In genomic region chr16:74862743-74863244, GRCh38 we compare ENCODE assay signal across 1 cellular context.
TF ChIP-seq lines count a peak whose summit lies in the region.

No MANE protein-coding gene starts in this region.

TF ChIP-seq in HepG2, 621 proteins besides CTCF, POLR2A, EP300 and RAD21 (continued from another document):
- TF ChIP-seq ZNF75D (CRISPR knock-in tag; IDR thresholded peaks at IDR 0.05; ENCODE audit: borderline replicate concordance) = no peak
- TF ChIP-seq ZNF589 (CRISPR knock-in tag; conservative IDR thresholded peaks at IDR 0.05) = no peak
- no peak for TF ChIP-seq NCOA1 (CRISPR knock-in tag; IDR thresholded peaks at IDR 0.05)
- TF ChIP-seq, protein P1, sequence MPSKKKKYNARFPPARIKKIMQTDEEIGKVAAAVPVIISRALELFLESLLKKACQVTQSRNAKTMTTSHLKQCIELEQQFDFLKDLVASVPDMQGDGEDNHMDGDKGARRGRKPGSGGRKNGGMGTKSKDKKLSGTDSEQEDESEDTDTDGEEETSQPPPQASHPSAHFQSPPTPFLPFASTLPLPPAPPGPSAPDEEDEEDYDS (CRISPR knock-in tag; IDR thresholded peaks at IDR 0.05) = no peak
- TF ChIP-seq, protein P2, sequence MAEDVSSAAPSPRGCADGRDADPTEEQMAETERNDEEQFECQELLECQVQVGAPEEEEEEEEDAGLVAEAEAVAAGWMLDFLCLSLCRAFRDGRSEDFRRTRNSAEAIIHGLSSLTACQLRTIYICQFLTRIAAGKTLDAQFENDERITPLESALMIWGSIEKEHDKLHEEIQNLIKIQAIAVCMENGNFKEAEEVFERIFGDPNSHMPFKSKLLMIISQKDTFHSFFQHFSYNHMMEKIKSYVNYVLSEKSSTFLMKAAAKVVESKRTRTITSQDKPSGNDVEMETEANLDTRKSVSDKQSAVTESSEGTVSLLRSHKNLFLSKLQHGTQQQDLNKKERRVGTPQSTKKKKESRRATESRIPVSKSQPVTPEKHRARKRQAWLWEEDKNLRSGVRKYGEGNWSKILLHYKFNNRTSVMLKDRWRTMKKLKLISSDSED (CRISPR knock-in tag; IDR thresholded peaks at IDR 0.05) = no peak
- no peak for TF ChIP-seq ZNF556 (CRISPR knock-in tag; IDR thresholded peaks at IDR 0.05; ENCODE audit: borderline replicate concordance)
- TF ChIP-seq ASH2L (IDR thresholded peaks at IDR 0.05; ENCODE audit: insufficient read length, low read depth, low read length) = no peak
- no peak for TF ChIP-seq RARG (CRISPR knock-in tag; IDR thresholded peaks at IDR 0.05; ENCODE audit: low read depth)
- TF ChIP-seq ZNF660 (CRISPR knock-in tag; IDR thresholded peaks at IDR 0.05; ENCODE audit: borderline replicate concordance, low read depth) = no peak
- TF ChIP-seq RFXANK (CRISPR knock-in tag; IDR thresholded peaks at IDR 0.05) = no peak
- TF ChIP-seq, protein P3, sequence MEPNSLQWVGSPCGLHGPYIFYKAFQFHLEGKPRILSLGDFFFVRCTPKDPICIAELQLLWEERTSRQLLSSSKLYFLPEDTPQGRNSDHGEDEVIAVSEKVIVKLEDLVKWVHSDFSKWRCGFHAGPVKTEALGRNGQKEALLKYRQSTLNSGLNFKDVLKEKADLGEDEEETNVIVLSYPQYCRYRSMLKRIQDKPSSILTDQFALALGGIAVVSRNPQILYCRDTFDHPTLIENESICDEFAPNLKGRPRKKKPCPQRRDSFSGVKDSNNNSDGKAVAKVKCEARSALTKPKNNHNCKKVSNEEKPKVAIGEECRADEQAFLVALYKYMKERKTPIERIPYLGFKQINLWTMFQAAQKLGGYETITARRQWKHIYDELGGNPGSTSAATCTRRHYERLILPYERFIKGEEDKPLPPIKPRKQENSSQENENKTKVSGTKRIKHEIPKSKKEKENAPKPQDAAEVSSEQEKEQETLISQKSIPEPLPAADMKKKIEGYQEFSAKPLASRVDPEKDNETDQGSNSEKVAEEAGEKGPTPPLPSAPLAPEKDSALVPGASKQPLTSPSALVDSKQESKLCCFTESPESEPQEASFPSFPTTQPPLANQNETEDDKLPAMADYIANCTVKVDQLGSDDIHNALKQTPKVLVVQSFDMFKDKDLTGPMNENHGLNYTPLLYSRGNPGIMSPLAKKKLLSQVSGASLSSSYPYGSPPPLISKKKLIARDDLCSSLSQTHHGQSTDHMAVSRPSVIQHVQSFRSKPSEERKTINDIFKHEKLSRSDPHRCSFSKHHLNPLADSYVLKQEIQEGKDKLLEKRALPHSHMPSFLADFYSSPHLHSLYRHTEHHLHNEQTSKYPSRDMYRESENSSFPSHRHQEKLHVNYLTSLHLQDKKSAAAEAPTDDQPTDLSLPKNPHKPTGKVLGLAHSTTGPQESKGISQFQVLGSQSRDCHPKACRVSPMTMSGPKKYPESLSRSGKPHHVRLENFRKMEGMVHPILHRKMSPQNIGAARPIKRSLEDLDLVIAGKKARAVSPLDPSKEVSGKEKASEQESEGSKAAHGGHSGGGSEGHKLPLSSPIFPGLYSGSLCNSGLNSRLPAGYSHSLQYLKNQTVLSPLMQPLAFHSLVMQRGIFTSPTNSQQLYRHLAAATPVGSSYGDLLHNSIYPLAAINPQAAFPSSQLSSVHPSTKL (CRISPR knock-in tag; IDR thresholded peaks at IDR 0.05) = peak; percentile 20; the same call in 1 of the 2 replicates
- no peak for TF ChIP-seq PLRG1 (conservative IDR thresholded peaks at IDR 0.05)
- no peak for TF ChIP-seq HNRNPK (IDR thresholded peaks at IDR 0.05; ENCODE audit: low read depth, low read length, poor library complexity, severe bottlenecking)
- TF ChIP-seq ZNF577 (CRISPR knock-in tag; IDR thresholded peaks at IDR 0.05; ENCODE audit: borderline replicate concordance, low read depth) = no peak
- no peak for TF ChIP-seq SSRP1 (CRISPR knock-in tag; IDR thresholded peaks at IDR 0.05)
- no peak for TF ChIP-seq ZNF496 (CRISPR knock-in tag; IDR thresholded peaks at IDR 0.05; ENCODE audit: insufficient replicate concordance)
- no peak for TF ChIP-seq ZNF7 (CRISPR knock-in tag; IDR thresholded peaks at IDR 0.05)
- no peak for TF ChIP-seq ZMYM4 (CRISPR knock-in tag; IDR thresholded peaks at IDR 0.05)
- TF ChIP-seq ZNF354B (CRISPR knock-in tag; IDR thresholded peaks at IDR 0.05) = no peak
- TF ChIP-seq ELF3 (CRISPR knock-in tag; IDR thresholded peaks at IDR 0.05) = peak; percentile 63; the same call in 1 of the 2 replicates
- no peak for TF ChIP-seq ZNF605 (CRISPR knock-in tag; IDR thresholded peaks at IDR 0.05)
- TF ChIP-seq ZNF276 (CRISPR knock-in tag; IDR thresholded peaks at IDR 0.05; ENCODE audit: low read depth) = no peak
- 0 out of 2 replicates have a peak, but pooled peaks have one; percentile 21 for TF ChIP-seq CREM (IDR thresholded peaks at IDR 0.05)
- TF ChIP-seq CREM (CRISPR knock-in tag; IDR thresholded peaks at IDR 0.05) = no peak
- TF ChIP-seq ZNF597 (CRISPR knock-in tag; IDR thresholded peaks at IDR 0.05) = no peak
- no peak for TF ChIP-seq NR2C2 (CRISPR knock-in tag; IDR thresholded peaks at IDR 0.05; ENCODE audit: borderline replicate concordance)
- TF ChIP-seq SATB2 (CRISPR knock-in tag; IDR thresholded peaks at IDR 0.05) = peak; percentile 71; the same call in 1 of the 2 replicates
TF ChIP-seq in HepG2: peak in this region for 29.
